In genomic region chr13:114043421-114044053, GRCh38 we compare ENCODE assay signal across 8 cellular contexts.
DNase-seq lines count a peak whose midpoint lies in the region; ATAC-seq and TF ChIP-seq lines count a peak whose summit lies in the region.
"Had no signal": no experiment of that assay in that cellular context is flagged by ENCODE, and none has a peak within 500 bp of the region (broad histone marks: within the 10 kb centered on the region; RNA-seq: fewer than 3 reads in every experiment).

No MANE protein-coding gene starts in this region.

- TF ChIP-seq CTCF in breast epithelium (IDR thresholded peaks at IDR 0.05) (no peak), mucosa of descending colon (IDR thresholded peaks at IDR 0.05) (no peak), mesothelial cell of epicardium (IDR thresholded peaks at IDR 0.05; ENCODE audit: unreplicated experiment) (no peak)

- peaks cover 3% of the 10 kb centered on the region for H3K36me3 Mint-ChIP-seq in mesothelial cell of epicardium

- intact Hi-C loops in breast epithelium (cut with DNase I; ENCODE audit: low total_unique reads): no loop called here
- intact Hi-C loops in mucosa of descending colon (cut with DNase I, micrococcal nuclease): no loop called here

- peaks cover 3% of the 10 kb centered on the region for H3K9me3 Mint-ChIP-seq in mesothelial cell of epicardium

- H3K36me3 ChIP-seq in breast epithelium (no peaks in the 10 kb centered on the region), mucosa of descending colon (ENCODE audit: low read depth) (no peaks in the 10 kb centered on the region)
- H3K36me3 ChIP-seq: ovary had no signal

- DNase-seq in NCI-H2029 (lab: John Stamatoyannopoulos, UW) (peak; percentile 60), breast epithelium (ENCODE audit: low spot score in 2 of 2) (peak in 1 of 2 donors; percentile 74), mucosa of descending colon (peak in 1 of 3 donors; percentile 57), mesothelial cell of epicardium (ENCODE audit: low spot score in 2 of 2, unreplicated experiment in 2 of 2) (no peak), cortex of kidney (lab: John Stamatoyannopoulos, UW) (no peak)

- ATAC-seq in GM18868 (IDR thresholded peaks at IDR 0.05; ENCODE audit: unreplicated experiment) (peak; percentile 96), mucosa of descending colon (peak; percentile 44), HG03354 (IDR thresholded peaks at IDR 0.05; ENCODE audit: poor library complexity, severe bottlenecking, unreplicated experiment) (no peak)

- H3K9me3 ChIP-seq in breast epithelium: no peaks in the 10 kb centered on the region
- no peaks in the 10 kb centered on the region for H3K9me3 ChIP-seq in mucosa of descending colon
- H3K9me3 ChIP-seq: ovary had no signal

- H3K4me1 ChIP-seq in breast epithelium (no peaks in the 10 kb centered on the region), mucosa of descending colon (ENCODE audit: low read depth) (peaks cover 13% of the 10 kb centered on the region)

- H3K27ac ChIP-seq in breast epithelium: peak overlapping the region; percentile 58 to 75
- H3K27ac ChIP-seq: ovary had no signal

- H3K4me1 Mint-ChIP-seq in mesothelial cell of epicardium: peaks cover 10% of the 10 kb centered on the region

- H3K4me3 ChIP-seq in breast epithelium (no peak overlapping the region), mucosa of descending colon (no peak overlapping the region)
- H3K4me3 ChIP-seq: ovary had no signal

- H3K27me3 ChIP-seq in breast epithelium: no peaks in the 10 kb centered on the region
- H3K27me3 ChIP-seq: ovary had no signal

- no peak overlapping the region for H3K27ac Mint-ChIP-seq in mesothelial cell of epicardium

- H3K4me3 Mint-ChIP-seq in mesothelial cell of epicardium: no peak overlapping the region

- no peak for TF ChIP-seq POLR2A in breast epithelium (IDR thresholded peaks at IDR 0.05)

- H3K27me3 Mint-ChIP-seq in mesothelial cell of epicardium (ENCODE audit: low read depth): no peaks in the 10 kb centered on the region
